19 cellular contexts compared by ENCODE assay signal in genomic region chr6:133407320-133408100, GRCh38.
"Had no signal": no experiment of that assay in that cellular context is flagged by ENCODE, and none has a peak within 500 bp of the region (broad histone marks: within the 10 kb centered on the region; RNA-seq: fewer than 3 reads in every experiment).

No MANE protein-coding gene starts in this region.

- H3K4me1 Mint-ChIP-seq: activated CD4-positive, alpha-beta T cell treated with anti-CD3 and anti-CD28 coated beads, Interleukin-2, amount 10 ng/mL, durations not matched to agents 7 days and 5 days; stimulated activated memory B cell treated with anti-CD40 and anti-IgM and Interleukin-4, amounts not matched to agents 10 μg/mL and 1 μg/mL and 100 μg/mL, for 72 hours had no signal

- H3K9me3 ChIP-seq: left ventricle myocardium inferior, pancreas, spleen, thoracic aorta, upper lobe of right lung had no signal

- H3K27ac ChIP-seq: epithelial cell of prostate, foreskin keratinocyte, left ventricle myocardium inferior, pancreas, spleen, thoracic aorta, upper lobe of right lung had no signal

- H3K9me3 Mint-ChIP-seq: activated CD4-positive, alpha-beta T cell treated with anti-CD3 and anti-CD28 coated beads, Interleukin-2, amount 10 ng/mL, durations not matched to agents 7 days and 5 days; stimulated activated memory B cell treated with anti-CD40 and anti-IgM and Interleukin-4, amounts not matched to agents 10 μg/mL and 1 μg/mL and 100 μg/mL, for 72 hours had no signal

- H3K27ac Mint-ChIP-seq: activated CD4-positive, alpha-beta T cell treated with anti-CD3 and anti-CD28 coated beads, Interleukin-2, amount 10 ng/mL, durations not matched to agents 7 days and 5 days; stimulated activated memory B cell treated with anti-CD40 and anti-IgM and Interleukin-4, amounts not matched to agents 10 μg/mL and 1 μg/mL and 100 μg/mL, for 72 hours had no signal

- H3K27me3 ChIP-seq: foreskin keratinocyte, pancreas, spleen, upper lobe of right lung had no signal

- H3K27me3 Mint-ChIP-seq: activated CD4-positive, alpha-beta T cell treated with anti-CD3 and anti-CD28 coated beads, Interleukin-2, amount 10 ng/mL, durations not matched to agents 7 days and 5 days; stimulated activated memory B cell treated with anti-CD40 and anti-IgM and Interleukin-4, amounts not matched to agents 10 μg/mL and 1 μg/mL and 100 μg/mL, for 72 hours had no signal

- H3K36me3 ChIP-seq: left ventricle myocardium inferior, pancreas, spleen, thoracic aorta, upper lobe of right lung had no signal

- H3K4me3 Mint-ChIP-seq: activated CD4-positive, alpha-beta T cell treated with anti-CD3 and anti-CD28 coated beads, Interleukin-2, amount 10 ng/mL, durations not matched to agents 7 days and 5 days; stimulated activated memory B cell treated with anti-CD40 and anti-IgM and Interleukin-4, amounts not matched to agents 10 μg/mL and 1 μg/mL and 100 μg/mL, for 72 hours had no signal

- DNase-seq: activated CD4-positive, alpha-beta T cell treated with anti-CD3 and anti-CD28 coated beads, Interleukin-2, amount 10 ng/mL, durations not matched to agents 7 days and 5 days; activated CD8-positive, alpha-beta memory T cell treated with anti-CD3 and anti-CD28 coated beads for 24 hours; activated CD8-positive, alpha-beta memory T cell treated with anti-CD3 and anti-CD28 coated beads, Interleukin-2, amount 50 U/mL, for 48 hours; activated effector memory CD4-positive, alpha-beta T cell treated with Interleukin-2 at 50 U/mL for 16 hours; activated naive CD4-positive, alpha-beta T cell treated with anti-CD3 and anti-CD28 coated beads, Interleukin-2, amount 50 U/mL, for 16 hours; activated T-cell treated with anti-CD3 and anti-CD28 coated beads, Interleukin-2, amount 50 U/mL, for 48 hours; foreskin keratinocyte; hypothalamus; kidney; left ventricle myocardium inferior; mammary epithelial cell; pancreas; spleen; stimulated activated CD4-positive, alpha-beta T cell treated with anti-CD3 and anti-CD28 coated beads, Interleukin-4, amount 100 ng/mL, for 4 hours; T1000; upper lobe of right lung had no signal

- H3K36me3 Mint-ChIP-seq: stimulated activated memory B cell treated with anti-CD40 and anti-IgM and Interleukin-4, amounts not matched to agents 10 μg/mL and 1 μg/mL and 100 μg/mL, for 72 hours had no signal

- H3K4me1 ChIP-seq: foreskin keratinocyte, pancreas, spleen, upper lobe of right lung had no signal

- H3K4me3 ChIP-seq: left ventricle myocardium inferior, pancreas, spleen, thoracic aorta, upper lobe of right lung had no signal
